ENCODE assay signal across 16 cellular contexts in the genomic region with DNA sequence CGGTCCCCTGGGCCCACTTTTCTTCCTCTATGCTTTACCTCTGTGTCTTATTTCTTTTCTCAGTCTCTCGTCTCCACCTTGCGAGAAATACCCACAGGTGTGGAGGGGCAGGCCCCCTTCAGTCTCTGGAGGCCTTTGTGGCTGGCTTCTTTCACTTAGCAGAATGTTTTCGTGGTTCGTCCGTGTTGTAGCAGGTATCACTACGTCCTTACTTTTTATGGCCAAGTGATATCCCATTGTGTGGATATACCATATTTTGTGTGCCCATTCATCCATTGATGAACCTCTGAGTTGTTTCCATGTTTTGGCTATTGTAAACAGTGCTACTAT. TPM values are rescaled to one million over a fixed set of nuclear protein-coding genes. Genes with fewer than 3 reads are reported as not detected.
DNase-seq lines count a peak whose midpoint lies in the region; ATAC-seq and TF ChIP-seq lines count a peak whose summit lies in the region.
"Had no signal": no experiment of that assay in that cellular context is flagged by ENCODE, and none has a peak within 500 bp of the region (broad histone marks: within the 10 kb centered on the region; RNA-seq: fewer than 3 reads in every experiment).

No MANE protein-coding gene starts in this region.

- peaks cover 27 to 32% of the 10 kb centered on the region in 2 donors for H3K36me3 Mint-ChIP-seq in stimulated activated naive B cell treated with anti-CD40 and anti-IgM and Interleukin-4, amounts not matched to agents 10 μg/mL and 1 μg/mL and 100 μg/mL, for 72 hours

- H2AFZ ChIP-seq in hepatocyte, result no peak overlapping the region

- H3K36me3 ChIP-seq in KOPT-K1 (ENCODE audit: insufficient read depth, low read length) (no peaks in the 10 kb centered on the region), hepatocyte (replicated peaks; ENCODE audit: insufficient read depth, low read depth) (no peaks in the 10 kb centered on the region)

- peaks cover 23% of the 10 kb centered on the region for H3K4me1 ChIP-seq in hepatocyte (ENCODE audit: insufficient read depth)

- no peaks in the 10 kb centered on the region for H4K20me1 ChIP-seq in hepatocyte (ENCODE audit: insufficient read depth, poor library complexity, severe bottlenecking)

- no peaks in the 10 kb centered on the region for H3K9me3 ChIP-seq in KOPT-K1 (ENCODE audit: insufficient read depth, low read length, poor library complexity, severe bottlenecking)
- H3K9me3 ChIP-seq in hepatocyte (ENCODE audit: low read depth), result no peaks in the 10 kb centered on the region

- TF ChIP-seq CTCF in hepatocyte (IDR thresholded peaks at IDR 0.05; ENCODE audit: poor library complexity), result no peak

- peaks cover 25 to 38% of the 10 kb centered on the region in 2 donors for H3K4me1 Mint-ChIP-seq in stimulated activated naive B cell treated with anti-CD40 and anti-IgM and Interleukin-4, amounts not matched to agents 10 μg/mL and 1 μg/mL and 100 μg/mL, for 72 hours

- H3K9me2 ChIP-seq in hepatocyte (replicated peaks; ENCODE audit: insufficient read depth), result no peaks in the 10 kb centered on the region

- WGBS in hepatocyte (ENCODE audit: low lambda C conversion rate, missing lambda C conversion rate), result 78% methylated on average over 7 of the region's 7 CpGs

- H3K4me3 Mint-ChIP-seq in stimulated activated naive B cell treated with anti-CD40 and anti-IgM and Interleukin-4, amounts not matched to agents 10 μg/mL and 1 μg/mL and 100 μg/mL, for 72 hours, result peak overlapping the region; percentile 37 to 46
- H3K4me3 Mint-ChIP-seq: CD4-positive, alpha-beta T cell; H9 had no signal

- no peak overlapping the region for H3K4me3 ChIP-seq in hepatocyte

- DNase-seq in hepatocyte (ENCODE audit: low spot score) (no peak), hepatic stellate cell (ENCODE audit: low spot score) (no peak), AML-193 (lab: John Stamatoyannopoulos, UW) (no peak), NCI-H1436 (lab: John Stamatoyannopoulos, UW) (no peak)
- no peak for DNase-seq in stimulated activated naive B cell treated with anti-CD40 and anti-IgM and Interleukin-4, amounts not matched to agents 10 μg/mL and 1 μg/mL and 100 μg/mL, for 72 hours
- DNase-seq: ACHN; Calu3; CD4-positive, alpha-beta T cell; EL; H9; NCI-H1105 treated with DMSO at 0.1 percent for 48 hours; NCI-H187 treated with DMSO at 0.1 percent for 48 hours; NCI-H345 had no signal

- H3K27ac ChIP-seq in KOPT-K1 (ENCODE audit: low read depth, low read length, poor library complexity, severe bottlenecking), result peak overlapping the region; percentile 25
- peak overlapping the region; percentile 91 for H3K27ac ChIP-seq in hepatocyte

- peak overlapping the region; percentile 25 for H3K4me2 ChIP-seq in hepatocyte

- H3K27ac Mint-ChIP-seq in stimulated activated naive B cell treated with anti-CD40 and anti-IgM and Interleukin-4, amounts not matched to agents 10 μg/mL and 1 μg/mL and 100 μg/mL, for 72 hours, result peak overlapping the region; percentile 79
- H3K27ac Mint-ChIP-seq: CD4-positive, alpha-beta T cell; H9 had no signal

- peaks cover 10 to 21% of the 10 kb centered on the region in 2 donors for H3K9me3 Mint-ChIP-seq in stimulated activated naive B cell treated with anti-CD40 and anti-IgM and Interleukin-4, amounts not matched to agents 10 μg/mL and 1 μg/mL and 100 μg/mL, for 72 hours
- H3K9me3 Mint-ChIP-seq: CD4-positive, alpha-beta T cell; H9 had no signal

- H3K27me3 Mint-ChIP-seq in stimulated activated naive B cell treated with anti-CD40 and anti-IgM and Interleukin-4, amounts not matched to agents 10 μg/mL and 1 μg/mL and 100 μg/mL, for 72 hours, result peaks cover 0 to 4% of the 10 kb centered on the region in 2 donors

- H3K79me2 ChIP-seq in hepatocyte, result peaks cover 20% of the 10 kb centered on the region

- H3K27me3 ChIP-seq in hepatocyte, result peaks cover 3% of the 10 kb centered on the region

- ATAC-seq in GM18517 (IDR thresholded peaks at IDR 0.05; ENCODE audit: unreplicated experiment) (peak; percentile 73), HG02970 (IDR thresholded peaks at IDR 0.05; ENCODE audit: low FRiP score, unreplicated experiment) (no peak)
- peak; percentile 66 to 68 for ATAC-seq in stimulated activated naive B cell treated with anti-CD40 and anti-IgM and Interleukin-4, amounts not matched to agents 10 μg/mL and 1 μg/mL and 100 μg/mL, for 72 hours (replicated peaks)

RNA-seq across cellular contexts. Expression of a gene that starts 5.7 kb away (rescaled TPM):
- 11.1 and 18.0 TPM in 2 replicates for total RNA-seq in hepatocyte
- polyA plus RNA-seq in hepatocyte, result 24.2 and 32.6 TPM in 2 replicates

RNA-seq across cellular contexts. Expression of a gene that starts 20.6 kb away (rescaled TPM):
- 60.2 and 78.3 TPM in 2 replicates for total RNA-seq in hepatocyte
- polyA plus RNA-seq in hepatocyte, result 94.5 and 101 TPM in 2 replicates
